ENCODE assay signal across 26 cellular contexts in the genomic region with DNA sequence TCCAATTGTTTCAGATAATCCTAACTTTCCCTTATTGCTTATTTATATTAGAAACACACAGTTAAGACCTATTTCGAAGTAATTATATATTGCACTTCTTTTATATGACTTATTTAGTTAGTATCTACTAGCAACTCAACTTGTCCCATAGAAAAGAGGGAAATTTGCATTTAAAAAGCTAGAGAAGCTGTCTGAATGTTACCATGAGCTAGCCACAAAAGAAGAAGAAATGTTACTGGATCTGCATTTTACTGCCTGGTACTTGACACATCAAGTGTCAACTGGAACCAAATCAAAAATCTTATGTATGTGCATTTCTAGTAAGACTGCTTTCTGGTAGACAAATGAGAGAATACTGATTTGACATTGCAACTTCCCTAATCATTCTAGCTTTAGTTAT.
"Had no signal": no experiment of that assay in that cellular context is flagged by ENCODE, and none has a peak within 500 bp of the region (broad histone marks: within the 10 kb centered on the region; RNA-seq: fewer than 3 reads in every experiment).

No MANE protein-coding gene starts in this region.

- H3K36me3 ChIP-seq: colonic mucosa, gastroesophageal sphincter, left lung, neural progenitor cell, prostate gland, sigmoid colon, thoracic aorta, tibial nerve, upper lobe of left lung had no signal

- H3K27me3 Mint-ChIP-seq: dendritic cell treated with granulocyte-macrophage colony-stimulating factor and Interleukin-4, amounts not matched to agents 40 ng/mL and 50 ng/mL, for 4 days; stimulated activated memory B cell treated with anti-CD40 and anti-IgM and Interleukin-4, amounts not matched to agents 10 μg/mL and 1 μg/mL and 100 μg/mL, for 72 hours had no signal

- DNase-seq: colonic mucosa; effector CD8-positive, alpha-beta T cell; endodermal cell; foreskin keratinocyte; left cardiac atrium; left lung; mesenchymal stem cell; midbrain; naive thymus-derived CD4-positive, alpha-beta T cell; nucleus accumbens; right cardiac atrium; sigmoid colon; stimulated activated CD4-positive, alpha-beta T cell treated with anti-CD3 and anti-CD28 coated beads, Interleukin-2, amount 100 ng/mL, for 24 hours; stimulated activated CD4-positive, alpha-beta T cell treated with anti-CD3 and anti-CD28 coated beads, Interleukin-4, amount 100 ng/mL, for 4 hours; stimulated activated naive CD8-positive, alpha-beta T cell treated with anti-CD3 and anti-CD28 coated beads, Interleukin-15, Interleukin-2, amounts not matched to agents 100 U/mL and 50 U/mL, for 24 hours; upper lobe of left lung had no signal

- ATAC-seq: esophagus mucosa; foreskin keratinocyte; gastroesophageal sphincter; left cardiac atrium; left lung; naive thymus-derived CD4-positive, alpha-beta T cell; right cardiac atrium; stimulated activated memory B cell treated with anti-CD40 and anti-IgM and Interleukin-4, amounts not matched to agents 10 μg/mL and 1 μg/mL and 100 μg/mL, for 72 hours; stimulated activated naive CD8-positive, alpha-beta T cell treated with anti-CD3 and anti-CD28 coated beads, Interleukin-15, Interleukin-2, amounts not matched to agents 100 U/mL and 50 U/mL, for 24 hours had no signal

- H3K9me3 Mint-ChIP-seq: dendritic cell treated with granulocyte-macrophage colony-stimulating factor and Interleukin-4, amounts not matched to agents 40 ng/mL and 50 ng/mL, for 4 days; endodermal cell; nephron; neural progenitor cell; stimulated activated memory B cell treated with anti-CD40 and anti-IgM and Interleukin-4, amounts not matched to agents 10 μg/mL and 1 μg/mL and 100 μg/mL, for 72 hours had no signal

- H3K27me3 ChIP-seq: colonic mucosa, foreskin keratinocyte, gastroesophageal sphincter, left lung, neural progenitor cell, sigmoid colon, tibial nerve, upper lobe of left lung had no signal

- H3K9me3 ChIP-seq: colonic mucosa, gastroesophageal sphincter, left lung, prostate gland, sigmoid colon, thoracic aorta, tibial nerve, upper lobe of left lung had no signal

- H3K4me3 Mint-ChIP-seq: dendritic cell treated with granulocyte-macrophage colony-stimulating factor and Interleukin-4, amounts not matched to agents 40 ng/mL and 50 ng/mL, for 4 days; endodermal cell; naive thymus-derived CD4-positive, alpha-beta T cell; nephron; neural progenitor cell; stimulated activated memory B cell treated with anti-CD40 and anti-IgM and Interleukin-4, amounts not matched to agents 10 μg/mL and 1 μg/mL and 100 μg/mL, for 72 hours had no signal

- H3K4me1 Mint-ChIP-seq: endodermal cell; naive thymus-derived CD4-positive, alpha-beta T cell; nephron had no signal

- H3K4me1 ChIP-seq: colonic mucosa, foreskin keratinocyte, gastroesophageal sphincter, left lung, neural progenitor cell, prostate gland, sigmoid colon, tibial nerve, upper lobe of left lung had no signal

- H3K36me3 Mint-ChIP-seq: naive thymus-derived CD4-positive, alpha-beta T cell; neural progenitor cell; stimulated activated memory B cell treated with anti-CD40 and anti-IgM and Interleukin-4, amounts not matched to agents 10 μg/mL and 1 μg/mL and 100 μg/mL, for 72 hours had no signal

- H3K27ac ChIP-seq: colonic mucosa, epithelial cell of prostate, foreskin keratinocyte, gastroesophageal sphincter, left lung, neural progenitor cell, prostate gland, sigmoid colon, thoracic aorta, tibial nerve, upper lobe of left lung had no signal

- H3K4me3 ChIP-seq: colonic mucosa, gastroesophageal sphincter, left lung, neural progenitor cell, prostate gland, sigmoid colon, thoracic aorta, tibial nerve, upper lobe of left lung had no signal

- H3K27ac Mint-ChIP-seq: dendritic cell treated with granulocyte-macrophage colony-stimulating factor and Interleukin-4, amounts not matched to agents 40 ng/mL and 50 ng/mL, for 4 days; endodermal cell; naive thymus-derived CD4-positive, alpha-beta T cell; nephron; neural progenitor cell; stimulated activated memory B cell treated with anti-CD40 and anti-IgM and Interleukin-4, amounts not matched to agents 10 μg/mL and 1 μg/mL and 100 μg/mL, for 72 hours had no signal
